In genomic region chr6:144027927-144028587, GRCh38 we compare ENCODE assay signal across 19 cellular contexts. TPM values are rescaled to one million over a fixed set of nuclear protein-coding genes. Genes with fewer than 3 reads are reported as not detected.
DNase-seq lines count a peak whose midpoint lies in the region; ATAC-seq and TF ChIP-seq lines count a peak whose summit lies in the region.
"Had no signal": no experiment of that assay in that cellular context is flagged by ENCODE, and none has a peak within 500 bp of the region (broad histone marks: within the 10 kb centered on the region; RNA-seq: fewer than 3 reads in every experiment).

No MANE protein-coding gene starts in this region.

- no peak overlapping the region for H2BK120ac ChIP-seq in trophoblast cell (ENCODE audit: insufficient read depth, low read length, poor library complexity)

- H3K23ac ChIP-seq in trophoblast cell (ENCODE audit: low read length), result no peak overlapping the region

- H3K27me3 ChIP-seq in trophoblast cell (ENCODE audit: insufficient read depth, low read length), result no peaks in the 10 kb centered on the region
- no peaks in the 10 kb centered on the region for H3K27me3 ChIP-seq in gastrocnemius medialis

- no peak overlapping the region for H2AK5ac ChIP-seq in trophoblast cell (ENCODE audit: low read length)

- CTCF ChIA-PET in HEK293T (lab: Yijun Ruan, JAX), result interaction anchor here (0.9 kb wide), 1 partner anchor 88 kb away, joined by 3 read pairs; no protein-coding TSS in a partner anchor

- H3K9me3 ChIP-seq in trophoblast cell (ENCODE audit: insufficient read depth, low read depth, low read length), result no peaks in the 10 kb centered on the region
- no peaks in the 10 kb centered on the region for H3K9me3 ChIP-seq in gastrocnemius medialis
- H3K9me3 ChIP-seq: A549 had no signal

- H4K12ac ChIP-seq in trophoblast cell (ENCODE audit: low read depth, low read length), result no peak overlapping the region

- no peak overlapping the region for H2AFZ ChIP-seq in trophoblast cell (ENCODE audit: insufficient read depth, low read length, poor library complexity)
- H2AFZ ChIP-seq: PC-9 had no signal

- H3K4me3 ChIP-seq in trophoblast cell (ENCODE audit: low read depth, low read length) (no peak overlapping the region), gastrocnemius medialis (no peak overlapping the region)
- H3K4me3 ChIP-seq: A549, PC-9 had no signal

- H3K36me3 ChIP-seq in trophoblast cell (ENCODE audit: control insufficient read depth in 1 of 2, insufficient read depth in 2 of 2, low read length in 2 of 2), result no peaks in the 10 kb centered on the region
- H3K36me3 ChIP-seq in gastrocnemius medialis, result no peaks in the 10 kb centered on the region

- TF ChIP-seq CTCF in gastrocnemius medialis (IDR thresholded peaks at IDR 0.05 in 4 of 5, conservative IDR thresholded peaks at IDR 0.05 in 1 of 5), result no peak

- intact Hi-C loops in gastrocnemius medialis (cut with DNase I; ENCODE audit: low total_unique reads), result no loop called here

- H3K79me2 ChIP-seq in trophoblast cell (ENCODE audit: control insufficient read depth, insufficient read depth, low read length, poor library complexity), result no peaks in the 10 kb centered on the region

- POLR2A ChIA-PET in HEK293T (lab: Yijun Ruan, JAX), result no interaction called here

- TF ChIP-seq POLR2A in gastrocnemius medialis (IDR thresholded peaks at IDR 0.05), result no peak

- H3K4ac ChIP-seq in trophoblast cell (ENCODE audit: low read depth, low read length), result no peak overlapping the region

- DNase-seq in HEK293T (ENCODE audit: extremely low spot score) (no peak), NCI-H2081 treated with DMSO at 0.1 percent for 48 hours (lab: John Stamatoyannopoulos, UW) (peak; percentile 76), left kidney (ENCODE audit: low read depth, low spot score) (peak; percentile 31), trophoblast cell (no peak), gastrocnemius medialis (no peak), GF-D8 (lab: John Stamatoyannopoulos, UW) (no peak)
- DNase-seq: DMS79, Karpas-422, MM.1S, NCI-H1105 treated with DMSO at 0.1 percent for 48 hours, NCI-H2029, NCI-H226, NCI-H526, PC-9, T-cell had no signal

- no peak overlapping the region for H3K14ac ChIP-seq in trophoblast cell (ENCODE audit: low read length)

- H2BK5ac ChIP-seq in trophoblast cell (ENCODE audit: low read depth, low read length, poor library complexity), result no peak overlapping the region

- H3K4me1 ChIP-seq in trophoblast cell (ENCODE audit: control insufficient read depth in 1 of 2, insufficient read depth in 2 of 2, low read length in 2 of 2) (no peaks in the 10 kb centered on the region), gastrocnemius medialis (no peaks in the 10 kb centered on the region)
- H3K4me1 ChIP-seq: A549 had no signal

- no peak overlapping the region for H3K18ac ChIP-seq in trophoblast cell (ENCODE audit: low read length)

- ATAC-seq in GM18861 (IDR thresholded peaks at IDR 0.05; ENCODE audit: unreplicated experiment), result peak; percentile 84
- ATAC-seq in GM18867 (IDR thresholded peaks at IDR 0.05; ENCODE audit: unreplicated experiment), result no peak
- no peak for ATAC-seq in gastrocnemius medialis
- ATAC-seq: A549, HCT116, T-cell had no signal

- no peak overlapping the region for H4K8ac ChIP-seq in trophoblast cell (ENCODE audit: low read depth, low read length)

- in situ Hi-C loops in gastrocnemius medialis (cut with MboI; ENCODE audit: low sequenced_read_pairs in 4 of 4), result no loop called here

- H3K4me2 ChIP-seq in trophoblast cell (ENCODE audit: low read length), result no peak overlapping the region
- H3K4me2 ChIP-seq: A549, PC-9 had no signal

- H3K27ac ChIP-seq in trophoblast cell (ENCODE audit: low read depth, low read length) (no peak overlapping the region), gastrocnemius medialis (no peak overlapping the region)
- H3K27ac ChIP-seq: A549, PC-9 had no signal

- H2BK12ac ChIP-seq in trophoblast cell (ENCODE audit: low read length), result no peak overlapping the region

- H4K91ac ChIP-seq in trophoblast cell (ENCODE audit: low read depth, low read length), result no peak overlapping the region

- H3K9ac ChIP-seq in trophoblast cell (ENCODE audit: low read length), result no peak overlapping the region

- no peaks in the 10 kb centered on the region for H3K79me1 ChIP-seq in trophoblast cell (ENCODE audit: low read length)

TF ChIP-seq in HEK293T, 16 proteins besides CTCF, POLR2A, EP300 and RAD21:
- TF ChIP-seq TARDBP (IDR thresholded peaks at IDR 0.05), result no peak
- TF ChIP-seq, protein P1, sequence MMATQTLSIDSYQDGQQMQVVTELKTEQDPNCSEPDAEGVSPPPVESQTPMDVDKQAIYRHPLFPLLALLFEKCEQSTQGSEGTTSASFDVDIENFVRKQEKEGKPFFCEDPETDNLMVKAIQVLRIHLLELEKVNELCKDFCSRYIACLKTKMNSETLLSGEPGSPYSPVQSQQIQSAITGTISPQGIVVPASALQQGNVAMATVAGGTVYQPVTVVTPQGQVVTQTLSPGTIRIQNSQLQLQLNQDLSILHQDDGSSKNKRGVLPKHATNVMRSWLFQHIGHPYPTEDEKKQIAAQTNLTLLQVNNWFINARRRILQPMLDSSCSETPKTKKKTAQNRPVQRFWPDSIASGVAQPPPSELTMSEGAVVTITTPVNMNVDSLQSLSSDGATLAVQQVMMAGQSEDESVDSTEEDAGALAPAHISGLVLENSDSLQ (IDR thresholded peaks at IDR 0.05), result peak; percentile 61

RNA-seq across cellular contexts. Expression of gene PLAGL1, which starts 20.0 kb away (rescaled TPM):
- 0.41 and 0.49 TPM in 2 replicates for polyA plus RNA-seq in trophoblast cell (2013)
- 10 to 100 TPM in 1 of 4 donors, 1 to 10 TPM in 3; 2.4 to 10.9 (median 3.8) TPM for total RNA-seq in gastrocnemius medialis

Comparison
In these comparisons a context has a peak if more than half of its experiments do, and no peak if none do; other contexts are left out.
1. DNase-seq: peak in NCI-H2081 treated with DMSO at 0.1 percent for 48 hours (single experiment) and left kidney (single experiment); none in HEK293T (single experiment), trophoblast cell (0 of 2), gastrocnemius medialis (0 of 2) and GF-D8 (single experiment).